8 cellular contexts compared by ENCODE assay signal in genomic region chr10:110010076-110011069, GRCh38. TPM values are rescaled to one million over a fixed set of nuclear protein-coding genes. Genes with fewer than 3 reads are reported as not detected.
A peak's percentile ranks its signal among the peaks of the same experiment; 100 is the strongest.
DNase-seq lines count a peak whose midpoint lies in the region; ATAC-seq and TF ChIP-seq lines count a peak whose summit lies in the region.

No MANE protein-coding gene starts in this region.

- no peaks in the 10 kb centered on the region for H3K27me3 ChIP-seq in smooth muscle cell (ENCODE audit: low read depth)
- peaks cover 0 to 4% (median 0%) of the 10 kb centered on the region in 3 experiments for H3K27me3 ChIP-seq in neuronal stem cell (ENCODE audit: control insufficient read depth in 3 of 3, insufficient read depth in 3 of 3, low read depth in 1 of 3, low read length in 3 of 3)

- H4K20me1 ChIP-seq in smooth muscle cell (ENCODE audit: low read depth), result peaks cover 65% of the 10 kb centered on the region

- H2AK5ac ChIP-seq in neuronal stem cell (ENCODE audit: low read depth, low read length), result no peak overlapping the region

- H4K8ac ChIP-seq in neuronal stem cell (ENCODE audit: low read depth, low read length), result no peak overlapping the region

- H3K36me3 ChIP-seq in SK-N-MC (ENCODE audit: insufficient read depth, low read length) (no peaks in the 10 kb centered on the region), smooth muscle cell (ENCODE audit: low read depth) (no peaks in the 10 kb centered on the region), neuronal stem cell (replicated peaks in 1 of 2; ENCODE audit: control insufficient read depth in 2 of 2, insufficient read depth in 2 of 2, low read length in 2 of 2) (no peaks in the 10 kb centered on the region)

- H2AFZ ChIP-seq in smooth muscle cell (ENCODE audit: low read depth), result no peak overlapping the region
- H2AFZ ChIP-seq in neuronal stem cell (ENCODE audit: low read length), result no peak overlapping the region

- no peak overlapping the region for H4K91ac ChIP-seq in neuronal stem cell (ENCODE audit: low read depth, low read length, poor library complexity)

- peak overlapping the region; percentile 83 for H3K4me3 ChIP-seq in SK-N-MC
- peak overlapping the region; percentile 28 for H3K4me3 ChIP-seq in choroid plexus epithelial cell (ENCODE audit: low read depth, low read length)
- H3K4me3 ChIP-seq in smooth muscle cell, result peak overlapping the region; percentile 97
- no peak overlapping the region for H3K4me3 ChIP-seq in neuronal stem cell (ENCODE audit: low read length in 2 of 2)

- no peak overlapping the region for H3K14ac ChIP-seq in neuronal stem cell (ENCODE audit: low read length)

- WGBS in smooth muscle cell (ENCODE audit: low lambda C conversion rate), result 75% methylated on average over 4 of the region's 4 CpGs
- no CpG with 5 or more reads among the region's 4 CpGs for WGBS in neuronal stem cell (ENCODE audit: extremely low coverage in 2 of 2, insufficient read length in 2 of 2, insufficient replicate concordance in 1 of 2), 2 donors

- no peak overlapping the region for H3K4ac ChIP-seq in neuronal stem cell (ENCODE audit: low read length)

- TF ChIP-seq CTCF in choroid plexus epithelial cell (conservative IDR thresholded peaks at IDR 0.05; ENCODE audit: low read depth, low read length) (no peak), smooth muscle cell (IDR thresholded peaks at IDR 0.05; ENCODE audit: borderline replicate concordance, insufficient read depth, poor library complexity, severe bottlenecking) (no peak)

- H3K4me1 ChIP-seq in smooth muscle cell (ENCODE audit: low read depth), result peaks cover 68% of the 10 kb centered on the region
- H3K4me1 ChIP-seq in neuronal stem cell (ENCODE audit: control insufficient read depth in 2 of 2, insufficient read depth in 1 of 2, low read depth in 1 of 2, low read length in 2 of 2), result peaks cover 19 to 34% of the 10 kb centered on the region in 2 donors

- ATAC-seq in GM21737 (IDR thresholded peaks at IDR 0.05; ENCODE audit: unreplicated experiment), result peak; percentile 20

- H3K9me3 ChIP-seq in SK-N-MC (ENCODE audit: low read depth, low read length) (no peaks in the 10 kb centered on the region), smooth muscle cell (replicated peaks; ENCODE audit: low read depth) (no peaks in the 10 kb centered on the region), neuronal stem cell (replicated peaks in 1 of 2; ENCODE audit: control insufficient read depth in 2 of 2, insufficient read depth in 1 of 2, low read depth in 1 of 2, low read length in 2 of 2) (no peaks in the 10 kb centered on the region)

- no peak overlapping the region for H3K9ac ChIP-seq in SK-N-MC (ENCODE audit: insufficient read length)
- no peak overlapping the region for H3K9ac ChIP-seq in smooth muscle cell (ENCODE audit: low read depth)
- no peak overlapping the region for H3K9ac ChIP-seq in neuronal stem cell (ENCODE audit: low read depth, low read length, poor library complexity)

- no peak overlapping the region for H2BK15ac ChIP-seq in neuronal stem cell (ENCODE audit: low read length)

- peaks cover 23% of the 10 kb centered on the region for H3F3A ChIP-seq in smooth muscle cell (ENCODE audit: low read depth)

- H3K18ac ChIP-seq in neuronal stem cell (ENCODE audit: low read length), result no peak overlapping the region

- H3K79me1 ChIP-seq in neuronal stem cell (ENCODE audit: low read depth, low read length), result no peaks in the 10 kb centered on the region

- H2BK5ac ChIP-seq in neuronal stem cell (ENCODE audit: low read length), result no peak overlapping the region

- H3K79me2 ChIP-seq in smooth muscle cell (ENCODE audit: low read depth), result peaks cover 75% of the 10 kb centered on the region

- no peak overlapping the region for H3K23ac ChIP-seq in neuronal stem cell (ENCODE audit: low read depth, low read length, poor library complexity)

- peak overlapping the region; percentile 90 for H3K4me2 ChIP-seq in smooth muscle cell
- no peak overlapping the region for H3K4me2 ChIP-seq in neuronal stem cell (ENCODE audit: insufficient read depth, low read length, poor library complexity, severe bottlenecking)

- DNase-seq in Daoy (ENCODE audit: low read depth) (peak; percentile 17), SK-N-MC (ENCODE audit: low read depth, low spot score) (no peak), choroid plexus epithelial cell (ENCODE audit: low read depth) (peak; percentile 40), smooth muscle cell (lab: John Stamatoyannopoulos, UW; ENCODE audit: unreplicated experiment) (no peak), neuronal stem cell (ENCODE audit: low spot score) (no peak), epidermal melanocyte (ENCODE audit: insufficient read length, low spot score) (no peak), cerebellum (ENCODE audit: low spot score) (no peak)

- H2BK12ac ChIP-seq in neuronal stem cell (ENCODE audit: low read length), result no peak overlapping the region

- H2BK120ac ChIP-seq in neuronal stem cell (ENCODE audit: low read depth, low read length), result no peak overlapping the region

- H3K27ac ChIP-seq in SK-N-MC (no peak overlapping the region), smooth muscle cell (ENCODE audit: low read depth) (peak overlapping the region; percentile 5), neuronal stem cell (replicated peaks; ENCODE audit: low read length) (no peak overlapping the region)

RNA-seq across cellular contexts. Expression of gene ADD3, which starts 2.6 kb away (rescaled TPM):
- 24.1 and 26.5 TPM in 2 replicates for total RNA-seq in Daoy (2014; rRNA removed; shearing (Covaris generic))
- total RNA-seq in smooth muscle cell (154 and 155 TPM in 2 replicates), cerebellum (124 TPM)
- 66.3 and 75.0 TPM in 2 replicates for polyA plus RNA-seq in smooth muscle cell
- 59.4 TPM for polyA plus RNA-seq in neuronal stem cell (2013, experiment 1 of 2)
- polyA plus RNA-seq in neuronal stem cell (2013, experiment 2 of 2), result 63.0 TPM

Comparison
In these comparisons a context has a peak if more than half of its experiments do, and no peak if none do; other contexts are left out.
1. DNase-seq: peak in Daoy (single experiment) and choroid plexus epithelial cell (single experiment); none in SK-N-MC (single experiment), smooth muscle cell (single experiment), neuronal stem cell (single experiment), epidermal melanocyte (single experiment) and cerebellum (single experiment).
2. H3K4me3 ChIP-seq: peak in SK-N-MC (single experiment), choroid plexus epithelial cell (single experiment) and smooth muscle cell (single experiment); none in neuronal stem cell (0 of 2).